ENCODE assay signal across 12 cellular contexts in genomic region chr2:152337511-152337903, GRCh38. TPM values are rescaled to one million over a fixed set of nuclear protein-coding genes. Genes with fewer than 3 reads are reported as not detected.
DNase-seq lines count a peak whose midpoint lies in the region; ATAC-seq and TF ChIP-seq lines count a peak whose summit lies in the region.
"Had no signal": no experiment of that assay in that cellular context is flagged by ENCODE, and none has a peak within 500 bp of the region (broad histone marks: within the 10 kb centered on the region; RNA-seq: fewer than 3 reads in every experiment).

No MANE protein-coding gene starts in this region.

- peaks cover 30% of the 10 kb centered on the region for H3K4me1 Mint-ChIP-seq in Caco-2 (ENCODE audit: low read depth, unreplicated experiment)
- H3K4me1 Mint-ChIP-seq in activated T-helper 1 cell treated with anti-CD3 and anti-CD28 coated beads, Interleukin-12 subunit alpha, Interleukin-12 subunit beta, Interleukin-2, Interleukin-4 antibody, amounts not matched to agents 30 ng/mL and 10 ng/mL and 1 ng/mL, durations not matched to agents 14 hours and 24 hours and 36 hours (ENCODE audit: low read depth): peaks cover 27% of the 10 kb centered on the region

- no peaks in the 10 kb centered on the region for H3K9me3 Mint-ChIP-seq in Caco-2 (ENCODE audit: unreplicated experiment)
- H3K9me3 Mint-ChIP-seq in activated T-helper 1 cell treated with anti-CD3 and anti-CD28 coated beads, Interleukin-12 subunit alpha, Interleukin-12 subunit beta, Interleukin-2, Interleukin-4 antibody, amounts not matched to agents 30 ng/mL and 10 ng/mL and 1 ng/mL, durations not matched to agents 14 hours and 24 hours and 36 hours: no peaks in the 10 kb centered on the region
- H3K9me3 Mint-ChIP-seq: stimulated activated naive CD8-positive, alpha-beta T cell treated with anti-CD3 and anti-CD28 coated beads, Interleukin-15, Interleukin-2, amounts not matched to agents 100 ng/mL and 50 ng/mL, for 24 hours had no signal

- intact Hi-C loops in Caco-2 (cut with micrococcal nuclease; ENCODE audit: unreplicated experiment) (loop anchor here (2.0 to 5.0 kb wide), 6 partner anchors 77 to 220 kb away; partner anchors contain the start of gene STAM2), psoas muscle (cut with DNase I) (loop anchor here (5.0 to 10.0 kb wide), 7 partner anchors 70 to 377 kb away; partner anchors contain the start of genes ARL6IP6 (in 1 of the 2) and PRPF40A (in 1 of the 2))
- intact Hi-C loops in activated T-helper 1 cell treated with anti-CD3 and anti-CD28 coated beads, Interleukin-12 subunit alpha, Interleukin-12 subunit beta, Interleukin-2, Interleukin-4 antibody, amounts not matched to agents 30 ng/mL and 10 ng/mL and 1 ng/mL, durations not matched to agents 14 hours and 24 hours and 36 hours (cut with micrococcal nuclease): loop anchor here (2.0 to 10.0 kb wide), 5 partner anchors 145 to 855 kb away; partner anchors contain the start of gene CACNB4

- no peak for TF ChIP-seq CTCF in Caco-2 (IDR thresholded peaks at IDR 0.05; ENCODE audit: insufficient read depth in 1 of 2, low read depth in 1 of 2, low read length in 1 of 2, severe bottlenecking in 1 of 2, unreplicated experiment in 1 of 2)
- TF ChIP-seq CTCF in fibroblast of villous mesenchyme (IDR thresholded peaks at IDR 0.05; ENCODE audit: insufficient read depth, low read depth, low read length): no peak
- TF ChIP-seq CTCF in psoas muscle (IDR thresholded peaks at IDR 0.05): no peak

- CTCF ChIA-PET in Caco-2 (lab: Charles Lee): no interaction called here

- ATAC-seq in psoas muscle (no peak), HG03342 (IDR thresholded peaks at IDR 0.05; ENCODE audit: unreplicated experiment) (no peak)

- H3K36me3 ChIP-seq in Caco-2 (ENCODE audit: control insufficient read depth, insufficient read depth, low read length): no peaks in the 10 kb centered on the region
- no peaks in the 10 kb centered on the region for H3K36me3 ChIP-seq in psoas muscle (ENCODE audit: insufficient read depth in 1 of 2, low read depth in 1 of 2)

- H3K4me3 ChIP-seq in Caco-2 (ENCODE audit: low read depth, low read length) (peak overlapping the region; percentile 79; the same call in 1 of the 2 replicates), fibroblast of villous mesenchyme (ENCODE audit: low read depth, low read length) (peak overlapping the region; percentile 83), psoas muscle (peak overlapping the region; percentile 97)

- WGBS in psoas muscle, 3 donors: 43 to 50% (median 48%) methylated on average over 2 of the region's 2 CpGs

- no peaks in the 10 kb centered on the region for H3K27me3 Mint-ChIP-seq in Caco-2 (ENCODE audit: insufficient read depth, unreplicated experiment)
- peaks cover 44% of the 10 kb centered on the region for H3K27me3 Mint-ChIP-seq in activated T-helper 1 cell treated with anti-CD3 and anti-CD28 coated beads, Interleukin-12 subunit alpha, Interleukin-12 subunit beta, Interleukin-2, Interleukin-4 antibody, amounts not matched to agents 30 ng/mL and 10 ng/mL and 1 ng/mL, durations not matched to agents 14 hours and 24 hours and 36 hours (ENCODE audit: insufficient read depth)

- H3K27ac ChIP-seq in psoas muscle: no peak overlapping the region
- H3K27ac ChIP-seq: SJSA1 had no signal

- no peaks in the 10 kb centered on the region for H3K27me3 ChIP-seq in Caco-2 (replicated peaks; ENCODE audit: control insufficient read depth, insufficient read depth, low read length)
- H3K27me3 ChIP-seq in psoas muscle (ENCODE audit: insufficient read depth in 3 of 3, low read length in 2 of 3): no peaks in the 10 kb centered on the region
- H3K27me3 ChIP-seq: SJSA1 had no signal

- peak overlapping the region; percentile 46 for H3K27ac Mint-ChIP-seq in Caco-2 (ENCODE audit: unreplicated experiment)
- no peak overlapping the region for H3K27ac Mint-ChIP-seq in activated T-helper 1 cell treated with anti-CD3 and anti-CD28 coated beads, Interleukin-12 subunit alpha, Interleukin-12 subunit beta, Interleukin-2, Interleukin-4 antibody, amounts not matched to agents 30 ng/mL and 10 ng/mL and 1 ng/mL, durations not matched to agents 14 hours and 24 hours and 36 hours

- H3K4me1 ChIP-seq in Caco-2 (peaks cover 12% of the 10 kb centered on the region), psoas muscle (peaks cover 37% of the 10 kb centered on the region)

- POLR2A ChIA-PET in Caco-2 (lab: Charles Lee): interaction anchor here (0.7 kb wide), 1 partner anchor 79 kb away, joined by 6 read pairs; no protein-coding TSS in a partner anchor

- no TSS peak for BruUV-seq in Caco-2 (replicated peaks; lab: Mats Ljungman, UMichigan)

- DNase-seq in Caco-2 (no peak), fibroblast of villous mesenchyme (ENCODE audit: low read depth) (no peak), psoas muscle (no peak), OCI-M1 (lab: John Stamatoyannopoulos, UW) (no peak)
- no peak for DNase-seq in activated T-helper 1 cell treated with anti-CD3 and anti-CD28 coated beads, Interleukin-12 subunit alpha, Interleukin-12 subunit beta, Interleukin-2, Interleukin-4 antibody, amounts not matched to agents 30 ng/mL and 10 ng/mL and 1 ng/mL, durations not matched to agents 14 hours and 24 hours and 36 hours (ENCODE audit: low spot score)
- DNase-seq in stimulated activated CD4-positive, alpha-beta T cell treated with anti-CD3 and anti-CD28 coated beads, Interleukin-4, amount 100 ng/mL, for 24 hours: no peak
- DNase-seq in stimulated activated CD4-positive, alpha-beta T cell treated with anti-CD3 and anti-CD28 coated beads, Interleukin-4, amount 100 ng/mL, for 1 hour: no peak
- DNase-seq: activated CD8-positive, alpha-beta memory T cell treated with anti-CD3 and anti-CD28 coated beads for 24 hours; midbrain had no signal

- H3K9me3 ChIP-seq in Caco-2: no peaks in the 10 kb centered on the region
- H3K9me3 ChIP-seq in psoas muscle: no peaks in the 10 kb centered on the region
- H3K9me3 ChIP-seq: SJSA1 had no signal

- peak overlapping the region; percentile 84 for H3K4me3 Mint-ChIP-seq in Caco-2 (ENCODE audit: unreplicated experiment)
- H3K4me3 Mint-ChIP-seq in activated T-helper 1 cell treated with anti-CD3 and anti-CD28 coated beads, Interleukin-12 subunit alpha, Interleukin-12 subunit beta, Interleukin-2, Interleukin-4 antibody, amounts not matched to agents 30 ng/mL and 10 ng/mL and 1 ng/mL, durations not matched to agents 14 hours and 24 hours and 36 hours: peak overlapping the region; percentile 85

- H3K36me3 Mint-ChIP-seq in Caco-2 (ENCODE audit: insufficient read depth, unreplicated experiment): peaks cover 15% of the 10 kb centered on the region
- no peaks in the 10 kb centered on the region for H3K36me3 Mint-ChIP-seq in activated T-helper 1 cell treated with anti-CD3 and anti-CD28 coated beads, Interleukin-12 subunit alpha, Interleukin-12 subunit beta, Interleukin-2, Interleukin-4 antibody, amounts not matched to agents 30 ng/mL and 10 ng/mL and 1 ng/mL, durations not matched to agents 14 hours and 24 hours and 36 hours (ENCODE audit: low read depth)

RNA-seq across cellular contexts. Expression of gene FMNL2, which starts 2.5 kb away (rescaled TPM):
- total RNA-seq in Caco-2 (2022) (38.0 and 38.2 TPM in 2 replicates), fibroblast of villous mesenchyme (17.3 and 20.0 TPM in 2 replicates), psoas muscle (10 to 100 TPM in 2 of 4 donors, 1 to 10 TPM in 2; 8.4 to 18.2 (median 10.1) TPM)
- total RNA-seq in activated T-helper 1 cell treated with anti-CD3 and anti-CD28 coated beads, Interleukin-12 subunit alpha, Interleukin-12 subunit beta, Interleukin-2, Interleukin-4 antibody, amounts not matched to agents 30 ng/mL and 10 ng/mL and 1 ng/mL, durations not matched to agents 14 hours and 24 hours and 36 hours: 14.8 and 16.1 TPM in 2 replicates
- polyA plus RNA-seq in psoas muscle: 10 to 100 TPM in 2 of 3 donors, 1 to 10 TPM in 1; 6.6 to 14.8 (median 12.9) TPM
